In the genomic region with DNA sequence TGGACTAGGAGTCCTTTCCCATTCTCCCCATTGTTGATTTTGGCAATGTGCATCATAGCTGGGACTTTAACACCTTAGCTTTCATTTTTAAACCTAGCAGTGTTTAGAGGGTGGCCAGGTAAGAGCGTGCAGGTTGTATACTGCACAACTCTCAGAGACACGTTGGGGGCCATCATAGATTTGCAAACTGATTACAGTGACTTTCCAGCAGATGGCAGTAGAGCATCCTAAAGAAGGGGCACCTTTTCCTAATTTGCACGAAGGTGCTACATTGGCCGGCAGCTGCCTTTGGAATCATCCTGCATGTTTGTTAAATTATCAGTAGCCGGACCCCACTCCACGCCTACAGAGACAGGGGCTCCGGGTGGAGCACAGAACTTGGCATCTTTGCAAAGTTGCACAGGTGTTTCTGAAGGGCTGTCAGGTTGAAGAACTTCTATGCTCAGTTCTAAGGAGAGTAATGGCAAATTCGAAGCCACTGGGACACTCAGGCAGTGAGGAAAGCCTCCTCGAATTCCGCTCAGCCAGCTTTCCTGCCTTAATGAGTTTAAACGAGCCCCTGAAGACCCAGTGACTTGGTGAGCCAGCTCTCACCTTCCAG, we compare ENCODE assay signal across 8 cellular contexts. TPM values are rescaled to one million over a fixed set of nuclear protein-coding genes. Genes with fewer than 3 reads are reported as not detected.
DNase-seq lines count a peak whose midpoint lies in the region; TF ChIP-seq lines count a peak whose summit lies in the region.

No MANE protein-coding gene starts in this region.

- no peak overlapping the region for H2BK15ac ChIP-seq in mesenchymal stem cell (ENCODE audit: low read depth, poor library complexity, severe bottlenecking)

- no peak overlapping the region for H2AK5ac ChIP-seq in mesenchymal stem cell (ENCODE audit: low read length, severe bottlenecking)

- WGBS in mesenchymal stem cell: 24% methylated on average over 11 of the region's 11 CpGs
- 13 to 14% methylated on average over 11 of the region's 11 CpGs for WGBS in lower leg skin, 2 donors

- no peak overlapping the region for H3K4me3 ChIP-seq in choroid plexus epithelial cell (ENCODE audit: low read depth, low read length)
- H3K4me3 ChIP-seq in mesenchymal stem cell (ENCODE audit: insufficient read depth in 1 of 2, low read depth in 1 of 2, low read length in 2 of 2): no peak overlapping the region
- H3K4me3 ChIP-seq in lower leg skin (ENCODE audit: low read depth, poor library complexity, severe bottlenecking): no peak overlapping the region

- H2BK5ac ChIP-seq in mesenchymal stem cell (ENCODE audit: low read depth, low read length, poor library complexity, severe bottlenecking): no peak overlapping the region

- H3K36me3 ChIP-seq in mesenchymal stem cell (ENCODE audit: control insufficient read depth in 1 of 2, insufficient read depth in 2 of 2, low read depth in 1 of 2, low read length in 2 of 2): no peaks in the 10 kb centered on the region

- no peak overlapping the region for H2BK12ac ChIP-seq in mesenchymal stem cell (ENCODE audit: low read length in 2 of 2)

- no peak overlapping the region for H2BK120ac ChIP-seq in mesenchymal stem cell (ENCODE audit: low read depth, low read length)

- H3K79me1 ChIP-seq in mesenchymal stem cell (replicated peaks; ENCODE audit: low read length, poor library complexity, severe bottlenecking): no peaks in the 10 kb centered on the region

- no peaks in the 10 kb centered on the region for H3K4me1 ChIP-seq in mesenchymal stem cell (ENCODE audit: control insufficient read depth, insufficient read depth, low read depth, low read length)

- H3K18ac ChIP-seq in mesenchymal stem cell (ENCODE audit: low read depth in 1 of 2, low read length in 2 of 2): no peak overlapping the region

- no peaks in the 10 kb centered on the region for H3K9me3 ChIP-seq in mesenchymal stem cell (ENCODE audit: control insufficient read depth, low read length)

- H4K8ac ChIP-seq in mesenchymal stem cell (ENCODE audit: low read length): no peak overlapping the region

- H2AFZ ChIP-seq in mesenchymal stem cell (ENCODE audit: low read depth, low read length): no peak overlapping the region

- no peak overlapping the region for H3K4ac ChIP-seq in mesenchymal stem cell (ENCODE audit: low read depth in 1 of 2, low read length in 2 of 2)

- H3K9ac ChIP-seq in mesenchymal stem cell (ENCODE audit: low read length): no peak overlapping the region

- H4K91ac ChIP-seq in mesenchymal stem cell (ENCODE audit: low read length): no peak overlapping the region

- intact Hi-C loops in lower leg skin (cut with DNase I; ENCODE audit: low total_unique reads): no loop called here

- no peak overlapping the region for H3K23ac ChIP-seq in mesenchymal stem cell (ENCODE audit: low read length in 2 of 2)

- H3K27ac ChIP-seq in mesenchymal stem cell (ENCODE audit: low read length, poor library complexity, severe bottlenecking): no peak overlapping the region

- H3K4me2 ChIP-seq in mesenchymal stem cell (ENCODE audit: low read length, poor library complexity, severe bottlenecking): no peak overlapping the region

- no peak overlapping the region for H3K14ac ChIP-seq in mesenchymal stem cell (ENCODE audit: low read length in 2 of 2)

- TF ChIP-seq POLR2A in lower leg skin (IDR thresholded peaks at IDR 0.05): no peak

- peaks cover 27 to 50% of the 10 kb centered on the region in 2 experiments for H3K27me3 ChIP-seq in mesenchymal stem cell (ENCODE audit: control insufficient read depth in 1 of 2, insufficient read depth in 1 of 2, low read length in 2 of 2)

- peak; percentile 83 for TF ChIP-seq CTCF in choroid plexus epithelial cell (conservative IDR thresholded peaks at IDR 0.05; ENCODE audit: low read depth, low read length)
- peak in 1 of 3 donors; percentile 16 for TF ChIP-seq CTCF in lower leg skin (IDR thresholded peaks at IDR 0.05)

- peak; percentile 15 to 28 for DNase-seq in activated CD4-positive, alpha-beta T cell treated with anti-CD3 and anti-CD28 coated beads for 4 hours
- DNase-seq in activated CD4-positive, alpha-beta T cell treated with anti-CD3 and anti-CD28 coated beads for 1 hour: no peak
- DNase-seq in Kasumi-1 (lab: John Stamatoyannopoulos, UW): peak; percentile 34 to 56
- peak; percentile 49 to 60 for DNase-seq in SHP77 (lab: John Stamatoyannopoulos, UW)
- DNase-seq in choroid plexus epithelial cell (ENCODE audit: low read depth): peak; percentile 67
- peak; percentile 46 for DNase-seq in mesenchymal stem cell
- DNase-seq in lower leg skin (ENCODE audit: low spot score in 2 of 2): no peak
- no peak for DNase-seq in middle frontal gyrus (ENCODE audit: extremely low spot score, low spot score)

RNA-seq across cellular contexts. Expression of a gene that starts 7.7 kb away (rescaled TPM):
- not detected for polyA plus RNA-seq in mesenchymal stem cell (2013, experiment 1 of 2)
- not detected for polyA plus RNA-seq in mesenchymal stem cell (2013, experiment 2 of 2)
- total RNA-seq in lower leg skin: 1 to 10 TPM in 2 of 4 donors, under 1 TPM in 1, not detected in 1; 0.42 to 4.2 (median 4.0) TPM

RNA-seq across cellular contexts. Expression of a gene that starts 13.7 kb away (rescaled TPM):
- 6.7 TPM for polyA plus RNA-seq in mesenchymal stem cell (2013, experiment 1 of 2)
- polyA plus RNA-seq in mesenchymal stem cell (2013, experiment 2 of 2): 6.6 TPM
- 10 to 100 TPM; 60.0 to 87.8 (median 85.1) TPM for total RNA-seq in lower leg skin

Comparison
In these comparisons a context has a peak if more than half of its experiments do, and no peak if none do; other contexts are left out.
1. DNase-seq: peak in activated CD4-positive, alpha-beta T cell treated with anti-CD3 and anti-CD28 coated beads for 4 hours (2 of 2), Kasumi-1 (2 of 2), SHP77 (2 of 2), choroid plexus epithelial cell (single experiment) and mesenchymal stem cell (single experiment); none in activated CD4-positive, alpha-beta T cell treated with anti-CD3 and anti-CD28 coated beads for 1 hour (single experiment), lower leg skin (0 of 2) and middle frontal gyrus (single experiment).